ENCODE assay signal across 8 cellular contexts in the genomic region with DNA sequence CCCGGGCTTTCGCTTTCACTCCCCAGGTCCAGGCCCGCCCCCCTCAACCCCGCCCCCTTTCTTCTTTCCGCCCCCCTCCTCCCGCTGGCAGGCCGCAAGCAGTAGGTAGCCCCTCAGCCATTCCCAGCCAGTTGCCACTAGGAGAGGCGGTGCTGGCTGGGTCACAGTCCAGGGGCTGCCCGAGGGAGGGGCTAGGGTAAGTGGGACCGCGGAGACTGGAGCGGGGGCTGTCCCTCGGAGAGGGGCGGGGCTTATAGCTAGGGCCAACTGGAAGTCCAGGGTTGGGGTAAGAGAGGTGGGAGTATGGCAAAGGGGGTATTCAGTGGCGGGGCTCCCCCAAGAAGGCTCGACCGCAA. TPM values are rescaled to one million over a fixed set of nuclear protein-coding genes. Genes with fewer than 3 reads are reported as not detected.
DNase-seq lines count a peak whose midpoint lies in the region; ATAC-seq and TF ChIP-seq lines count a peak whose summit lies in the region.

No MANE protein-coding gene starts in this region.

- TF ChIP-seq POLR2A in lower leg skin (IDR thresholded peaks at IDR 0.05): no peak

- H3K36me3 Mint-ChIP-seq in activated CD4-positive, alpha-beta memory T cell treated with anti-CD3 and anti-CD28 coated beads for 36 hours: peaks cover 59% of the 10 kb centered on the region

- peak overlapping the region; percentile 100 for H3K4me3 Mint-ChIP-seq in activated CD4-positive, alpha-beta memory T cell treated with anti-CD3 and anti-CD28 coated beads for 36 hours

- H3K9ac ChIP-seq in duodenal mucosa (ENCODE audit: low read depth in 1 of 2, low read length in 2 of 2): peak overlapping the region; percentile 94 to 95

- H3K27me3 Mint-ChIP-seq in activated CD4-positive, alpha-beta memory T cell treated with anti-CD3 and anti-CD28 coated beads for 36 hours: no peaks in the 10 kb centered on the region

- peaks cover 47 to 50% of the 10 kb centered on the region in 2 donors for H3K4me1 ChIP-seq in duodenal mucosa (ENCODE audit: control insufficient read depth in 1 of 2, insufficient read depth in 2 of 2, low read length in 2 of 2)

- peak overlapping the region; percentile 94 for H3K27ac ChIP-seq in duodenal mucosa (ENCODE audit: low read depth, low read length)

- POLR2A ChIA-PET in activated CD4-positive, alpha-beta memory T cell treated with anti-CD3 and anti-CD28 coated beads for 36 hours (lab: Charles Lee): interaction anchor here (0.5 to 4.1 kb wide), 16 partner anchors 10 to 557 kb away, joined by 3 to 60 read pairs (median 4); partner anchors contain the start of genes CBLN3, CHMP4A, DCAF11 and IRF9

- no peaks in the 10 kb centered on the region for H3K9me3 Mint-ChIP-seq in activated CD4-positive, alpha-beta memory T cell treated with anti-CD3 and anti-CD28 coated beads for 36 hours

- peak overlapping the region; percentile 77 to 100 for H3K4me3 ChIP-seq in duodenal mucosa (ENCODE audit: low read depth in 1 of 2, low read length in 2 of 2)
- H3K4me3 ChIP-seq in lower leg skin (ENCODE audit: low read depth, poor library complexity, severe bottlenecking): peak overlapping the region; percentile 63

- H3K36me3 ChIP-seq in duodenal mucosa (ENCODE audit: control insufficient read depth in 1 of 2, insufficient read depth in 2 of 2, low read length in 2 of 2): peaks cover 35 to 52% of the 10 kb centered on the region in 2 donors

- TF ChIP-seq CTCF in lower leg skin (IDR thresholded peaks at IDR 0.05): peak in 1 of 3 donors; percentile 14

- H3K27me3 ChIP-seq in duodenal mucosa (ENCODE audit: control insufficient read depth in 1 of 2, insufficient read depth in 2 of 2, low read length in 2 of 2): no peaks in the 10 kb centered on the region

- 1 to 2% methylated on average over 12 to 17 of the region's 17 CpGs for WGBS in lower leg skin, 2 donors

- DNase-seq in CD1c-positive myeloid dendritic cell (ENCODE audit: extremely low spot score) (peak; percentile 93), NCI-H748 treated with DMSO at 0.1 percent for 48 hours (lab: John Stamatoyannopoulos, UW) (peak; percentile 96), lower leg skin (ENCODE audit: low spot score in 2 of 2) (peak; percentile 92 to 98)
- peak; percentile 95 for DNase-seq in activated CD4-positive, alpha-beta memory T cell treated with anti-CD3 and anti-CD28 coated beads for 36 hours
- peak; percentile 76 to 79 for DNase-seq in stimulated activated CD4-positive, alpha-beta T cell treated with anti-CD3 and anti-CD28 coated beads, Interleukin-4, amount 100 ng/mL, for 4 hours

- peaks cover 58% of the 10 kb centered on the region for H3K4me1 Mint-ChIP-seq in activated CD4-positive, alpha-beta memory T cell treated with anti-CD3 and anti-CD28 coated beads for 36 hours (ENCODE audit: low read depth)

- CTCF ChIA-PET in activated CD4-positive, alpha-beta memory T cell treated with anti-CD3 and anti-CD28 coated beads for 36 hours (lab: Charles Lee): interaction anchor here (1.0 to 6.3 kb wide), 13 partner anchors 9 to 162 kb away, joined by 3 to 76 read pairs (median 5); partner anchors contain the start of genes CIDEB, DCAF11, IRF9 and NRL

- ATAC-seq in GM19452 (IDR thresholded peaks at IDR 0.05; ENCODE audit: unreplicated experiment): peak; percentile 56
- ATAC-seq in HG03571 (IDR thresholded peaks at IDR 0.05; ENCODE audit: unreplicated experiment): peak; percentile 47

- intact Hi-C loops in activated CD4-positive, alpha-beta memory T cell treated with anti-CD3 and anti-CD28 coated beads for 36 hours (cut with micrococcal nuclease): loop anchor here (1.0 to 5.0 kb wide), 5 partner anchors 51 to 284 kb away; partner anchors contain the start of genes CARMIL3, DHRS1, GMPR2 and NEDD8
- intact Hi-C loops in lower leg skin (cut with DNase I; ENCODE audit: low total_unique reads): no loop called here

- peak overlapping the region; percentile 99 for H3K27ac Mint-ChIP-seq in activated CD4-positive, alpha-beta memory T cell treated with anti-CD3 and anti-CD28 coated beads for 36 hours

- no peaks in the 10 kb centered on the region for H3K9me3 ChIP-seq in duodenal mucosa (ENCODE audit: control insufficient read depth in 1 of 2, low read length in 2 of 2)

RNA-seq across cellular contexts. Expression of gene PSME2, which starts 0.2 kb away (rescaled TPM):
- 100 to 1,000 TPM; 404 to 411 TPM for total RNA-seq in activated CD4-positive, alpha-beta memory T cell treated with anti-CD3 and anti-CD28 coated beads for 36 hours
- 10 to 100 TPM; 23.2 to 50.2 (median 31.2) TPM for total RNA-seq in lower leg skin

RNA-seq across cellular contexts. Expression of gene RNF31, which starts 0.7 kb away (rescaled TPM):
- 10 to 100 TPM; 75.5 to 80.4 TPM for total RNA-seq in activated CD4-positive, alpha-beta memory T cell treated with anti-CD3 and anti-CD28 coated beads for 36 hours
- total RNA-seq in lower leg skin: 10 to 100 TPM; 53.1 to 98.6 (median 77.3) TPM

RNA-seq across cellular contexts. Expression of gene EMC9, which starts 5.2 kb away (rescaled TPM):
- 10 to 100 TPM; 40.0 to 40.9 TPM for total RNA-seq in activated CD4-positive, alpha-beta memory T cell treated with anti-CD3 and anti-CD28 coated beads for 36 hours
- total RNA-seq in lower leg skin: 10 to 100 TPM; 13.3 to 21.8 (median 20.6) TPM

RNA-seq across cellular contexts. Expression of gene PSME1, which starts 10.6 kb away (rescaled TPM):
- 100 to 1,000 TPM; 403 to 427 TPM for total RNA-seq in activated CD4-positive, alpha-beta memory T cell treated with anti-CD3 and anti-CD28 coated beads for 36 hours
- 100 to 1,000 TPM in 3 of 4 donors, 10 to 100 TPM in 1; 81.3 to 125 (median 114) TPM for total RNA-seq in lower leg skin

RNA-seq across cellular contexts. Expression of gene IRF9, which starts 14.5 kb away (rescaled TPM):
- 100 to 1,000 TPM; 158 to 172 TPM for total RNA-seq in activated CD4-positive, alpha-beta memory T cell treated with anti-CD3 and anti-CD28 coated beads for 36 hours
- total RNA-seq in lower leg skin: 10 to 100 TPM; 36.1 to 54.1 (median 44.2) TPM

Comparison
In these comparisons a context has a peak if more than half of its experiments do, and no peak if none do; other contexts are left out.
1. Peak in every context shown above with its lines: DNase-seq, ATAC-seq, H3K4me3 ChIP-seq and H3K27ac ChIP-seq.
2. RNA of gene PSME2, which starts 0.2 kb away (total RNA-seq): 404 to 411 TPM in activated CD4-positive, alpha-beta memory T cell treated with anti-CD3 and anti-CD28 coated beads for 36 hours; 23.2 to 50.2 TPM in lower leg skin; every median in the first group is over 4 times any median in the second.